Comparison of ENCODE assay signal across 1 cellular context in the genomic region with DNA sequence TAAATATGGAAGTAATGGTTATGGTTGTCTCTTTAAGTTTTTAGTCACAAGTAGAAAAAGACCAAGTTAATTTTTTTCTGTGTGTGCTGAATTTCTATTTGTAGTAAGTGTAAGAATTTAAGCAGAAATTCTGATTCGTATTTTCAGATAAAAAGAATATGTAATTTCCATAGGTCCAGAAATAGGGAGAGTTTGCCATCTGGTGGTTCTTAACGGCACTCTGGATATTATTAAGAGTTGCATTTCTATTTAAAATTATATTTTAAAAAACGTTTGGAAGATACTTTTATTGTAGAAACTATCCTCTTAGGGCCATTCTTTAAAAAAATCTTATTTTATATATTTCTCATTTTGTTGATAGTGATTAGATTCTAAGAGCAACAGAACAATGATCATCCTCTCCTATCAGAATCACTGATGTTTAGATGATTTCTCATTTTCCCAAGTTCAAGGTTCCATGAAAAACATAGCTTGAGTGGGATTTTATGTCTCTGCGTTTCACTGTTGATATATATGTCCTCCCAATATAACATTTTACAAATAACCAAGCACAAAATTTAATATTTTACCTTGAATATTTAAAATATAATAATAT.
TF ChIP-seq lines count a peak whose summit lies in the region.

No MANE protein-coding gene starts in this region.

TF ChIP-seq in SK-N-SH treated with all-trans-retinoic acid at 6 μM for 48 hours, 23 proteins besides CTCF, POLR2A, EP300 and RAD21 (continued from another document):
- TF ChIP-seq TSHZ2 (CRISPR knock-in tag; IDR thresholded peaks at IDR 0.05) (no peak), SNAI2 (CRISPR knock-in tag; IDR thresholded peaks at IDR 0.05) (no peak), GLIS3 (CRISPR knock-in tag; IDR thresholded peaks at IDR 0.05) (no peak), CSDC2 (CRISPR knock-in tag; IDR thresholded peaks at IDR 0.05) (no peak), ZNF70 (CRISPR knock-in tag; IDR thresholded peaks at IDR 0.05) (no peak), ZFP3 (CRISPR knock-in tag; IDR thresholded peaks at IDR 0.05) (no peak), ZFP30 (CRISPR knock-in tag; IDR thresholded peaks at IDR 0.05) (no peak), TCF4 (CRISPR knock-in tag; IDR thresholded peaks at IDR 0.05; ENCODE audit: borderline replicate concordance) (no peak), ZNF565 (CRISPR knock-in tag; conservative IDR thresholded peaks at IDR 0.05; ENCODE audit: low read depth) (no peak), ESRRG (CRISPR knock-in tag; IDR thresholded peaks at IDR 0.05) (no peak), ARNTL (CRISPR knock-in tag; IDR thresholded peaks at IDR 0.05; ENCODE audit: borderline replicate concordance, low read depth) (no peak), TOX (CRISPR knock-in tag; IDR thresholded peaks at IDR 0.05; ENCODE audit: borderline replicate concordance) (no peak)
- TF ChIP-seq, protein P1, sequence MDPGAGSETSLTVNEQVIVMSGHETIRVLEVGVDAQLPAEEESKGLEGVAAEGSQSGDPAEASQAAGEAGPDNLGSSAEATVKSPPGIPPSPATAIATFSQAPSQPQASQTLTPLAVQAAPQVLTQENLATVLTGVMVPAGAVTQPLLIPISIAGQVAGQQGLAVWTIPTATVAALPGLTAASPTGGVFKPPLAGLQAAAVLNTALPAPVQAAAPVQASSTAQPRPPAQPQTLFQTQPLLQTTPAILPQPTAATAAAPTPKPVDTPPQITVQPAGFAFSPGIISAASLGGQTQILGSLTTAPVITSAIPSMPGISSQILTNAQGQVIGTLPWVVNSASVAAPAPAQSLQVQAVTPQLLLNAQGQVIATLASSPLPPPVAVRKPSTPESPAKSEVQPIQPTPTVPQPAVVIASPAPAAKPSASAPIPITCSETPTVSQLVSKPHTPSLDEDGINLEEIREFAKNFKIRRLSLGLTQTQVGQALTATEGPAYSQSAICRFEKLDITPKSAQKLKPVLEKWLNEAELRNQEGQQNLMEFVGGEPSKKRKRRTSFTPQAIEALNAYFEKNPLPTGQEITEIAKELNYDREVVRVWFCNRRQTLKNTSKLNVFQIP (CRISPR knock-in tag; IDR thresholded peaks at IDR 0.05; ENCODE audit: borderline replicate concordance, low read depth), result no peak
- TF ChIP-seq, protein P2, sequence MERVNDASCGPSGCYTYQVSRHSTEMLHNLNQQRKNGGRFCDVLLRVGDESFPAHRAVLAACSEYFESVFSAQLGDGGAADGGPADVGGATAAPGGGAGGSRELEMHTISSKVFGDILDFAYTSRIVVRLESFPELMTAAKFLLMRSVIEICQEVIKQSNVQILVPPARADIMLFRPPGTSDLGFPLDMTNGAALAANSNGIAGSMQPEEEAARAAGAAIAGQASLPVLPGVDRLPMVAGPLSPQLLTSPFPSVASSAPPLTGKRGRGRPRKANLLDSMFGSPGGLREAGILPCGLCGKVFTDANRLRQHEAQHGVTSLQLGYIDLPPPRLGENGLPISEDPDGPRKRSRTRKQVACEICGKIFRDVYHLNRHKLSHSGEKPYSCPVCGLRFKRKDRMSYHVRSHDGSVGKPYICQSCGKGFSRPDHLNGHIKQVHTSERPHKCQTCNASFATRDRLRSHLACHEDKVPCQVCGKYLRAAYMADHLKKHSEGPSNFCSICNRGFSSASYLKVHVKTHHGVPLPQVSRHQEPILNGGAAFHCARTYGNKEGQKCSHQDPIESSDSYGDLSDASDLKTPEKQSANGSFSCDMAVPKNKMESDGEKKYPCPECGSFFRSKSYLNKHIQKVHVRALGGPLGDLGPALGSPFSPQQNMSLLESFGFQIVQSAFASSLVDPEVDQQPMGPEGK (CRISPR knock-in tag; IDR thresholded peaks at IDR 0.05; ENCODE audit: borderline replicate concordance), result no peak
TF ChIP-seq in SK-N-SH treated with all-trans-retinoic acid at 6 μM for 48 hours: peak in this region for 0.
